In the genomic region with DNA sequence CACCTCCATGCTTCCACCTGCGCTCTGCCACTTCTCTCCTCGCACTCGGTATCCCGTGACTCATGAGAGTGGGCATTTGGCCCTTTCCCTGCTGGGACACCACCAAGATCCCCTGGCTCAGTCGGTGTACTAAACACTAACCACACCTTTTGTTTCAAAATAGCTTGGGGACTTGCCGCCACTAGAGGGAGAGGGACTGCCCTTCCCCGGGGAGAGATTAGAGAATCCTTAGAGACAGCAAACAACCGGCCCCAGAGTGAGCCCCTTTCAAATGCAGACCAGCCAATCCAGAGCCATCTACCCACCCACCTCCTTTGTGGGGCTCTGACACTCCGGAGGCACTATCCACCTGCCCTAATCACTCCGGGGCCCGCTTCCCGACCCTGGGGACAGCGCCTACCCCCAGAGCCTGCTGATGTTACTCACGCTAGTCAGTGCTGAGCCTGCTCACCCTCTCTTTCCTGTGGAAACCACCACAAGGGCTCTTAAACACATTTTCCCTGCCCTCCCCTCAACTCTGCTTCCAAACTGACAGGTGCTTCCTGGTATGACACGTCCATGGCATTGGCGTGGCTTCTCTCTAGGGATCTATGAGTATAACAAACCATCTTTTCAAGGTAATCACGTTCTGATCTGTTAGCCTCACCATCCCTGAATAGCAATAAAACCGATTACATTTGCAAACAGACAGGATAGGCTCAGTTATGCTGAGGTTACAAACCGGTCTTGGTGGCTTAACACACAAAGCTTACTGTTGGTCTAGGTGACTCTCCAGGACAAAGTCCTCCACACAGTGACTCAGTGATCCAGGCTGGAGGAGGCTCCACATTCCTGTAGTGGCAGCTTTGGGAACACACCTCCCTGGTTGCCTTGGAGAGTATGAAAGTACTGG, we compare ENCODE assay signal across 7 cellular contexts.
DNase-seq lines count a peak whose midpoint lies in the region; ATAC-seq and TF ChIP-seq lines count a peak whose summit lies in the region.

No MANE protein-coding gene starts in this region.

- intact Hi-C loops in PC-3 (cut with micrococcal nuclease): no loop called here
- intact Hi-C loops in thyroid gland (cut with DNase I): no loop called here

- H3K4me3 ChIP-seq in PC-3 (ENCODE audit: low read length): no peak overlapping the region
- no peak overlapping the region for H3K4me3 ChIP-seq in mesendoderm (ENCODE audit: low read length)
- no peak overlapping the region for H3K4me3 ChIP-seq in thyroid gland (replicated peaks in 1 of 3)

- H3K27me3 ChIP-seq in PC-3 (ENCODE audit: low read length) (peaks cover 21% of the 10 kb centered on the region), mesendoderm (ENCODE audit: insufficient read depth, low read length, poor library complexity) (no peaks in the 10 kb centered on the region), thyroid gland (no peaks in the 10 kb centered on the region)

- no peaks in the 10 kb centered on the region for H3K9me2 ChIP-seq in PC-3 (replicated peaks; ENCODE audit: low read length)

- POLR2A ChIA-PET in PC-3 (lab: Charles Lee; ENCODE audit: unreplicated experiment): no interaction called here

- CTCF ChIA-PET in PC-3 (lab: Charles Lee): interaction anchor here (0.6 to 0.7 kb wide), 2 partner anchors 244 to 410 kb away, joined by 3 to 5 read pairs; no protein-coding TSS in a partner anchor

- peak overlapping the region; percentile 78 for H3K56ac ChIP-seq in mesendoderm (ENCODE audit: low read length)

- no peak overlapping the region for H3K18ac ChIP-seq in mesendoderm (ENCODE audit: low read length)

- H2AFZ ChIP-seq in PC-3 (ENCODE audit: low read length): peak overlapping the region; percentile 59

- H3F3A ChIP-seq in PC-3 (ENCODE audit: low read length, unreplicated experiment): no peaks in the 10 kb centered on the region

- H3K4me2 ChIP-seq in PC-3 (ENCODE audit: low read length): peak overlapping the region; percentile 56
- peak overlapping the region; percentile 16 for H3K4me2 ChIP-seq in mesendoderm (ENCODE audit: low read length)

- WGBS in mesendoderm (ENCODE audit: extremely low coverage, insufficient coverage, low lambda C conversion rate): no CpG with 5 or more reads among the region's 19 CpGs
- WGBS in thyroid gland, 2 donors: 24 to 35% methylated on average over 19 of the region's 19 CpGs

- TF ChIP-seq CTCF in GM12874 (IDR thresholded peaks at IDR 0.05; ENCODE audit: insufficient read depth, low read depth, low read length) (peak; percentile 62), PC-3 (conservative IDR thresholded peaks at IDR 0.05; ENCODE audit: low read depth, low read length) (peak; percentile 60), thyroid gland (IDR thresholded peaks at IDR 0.05) (peak in 1 of 6 experiments; percentile 24)

- H3K9ac ChIP-seq in PC-3 (ENCODE audit: low read length) (no peak overlapping the region), mesendoderm (ENCODE audit: low read length) (peak overlapping the region; percentile 44)

- no peak overlapping the region for H4K8ac ChIP-seq in mesendoderm (ENCODE audit: low read depth, low read length)

- no TSS peak for BruUV-seq in PC-3 (replicated peaks; lab: Mats Ljungman, UMichigan)

- H3K27ac ChIP-seq in PC-3 (ENCODE audit: low read length) (no peak overlapping the region), mesendoderm (ENCODE audit: low read depth, low read length) (no peak overlapping the region), thyroid gland (no peak overlapping the region)

- H3K9me3 ChIP-seq in PC-3 (ENCODE audit: low read length) (no peaks in the 10 kb centered on the region), thyroid gland (no peaks in the 10 kb centered on the region)

- TF ChIP-seq POLR2A in thyroid gland (IDR thresholded peaks at IDR 0.05): no peak

- H2BK15ac ChIP-seq in mesendoderm (replicated peaks; ENCODE audit: low read depth): no peak overlapping the region

- peak; percentile 70 for ATAC-seq in PC-3

- no peak overlapping the region for H2BK120ac ChIP-seq in mesendoderm (ENCODE audit: low read depth, low read length)

- H3K79me1 ChIP-seq in mesendoderm (ENCODE audit: low read length): no peaks in the 10 kb centered on the region

- no peaks in the 10 kb centered on the region for H4K20me1 ChIP-seq in PC-3 (ENCODE audit: low read length)

- H3K79me2 ChIP-seq in PC-3 (ENCODE audit: low read length): no peaks in the 10 kb centered on the region
- H3K79me2 ChIP-seq in mesendoderm (ENCODE audit: control insufficient read depth, insufficient read depth, low read length): no peaks in the 10 kb centered on the region

- H4K5ac ChIP-seq in mesendoderm (ENCODE audit: low read length): no peak overlapping the region

- H2BK5ac ChIP-seq in mesendoderm (ENCODE audit: low read length): no peak overlapping the region

- H3K23ac ChIP-seq in mesendoderm (ENCODE audit: low read length): peak overlapping the region; percentile 60

- no peaks in the 10 kb centered on the region for H3K36me3 ChIP-seq in PC-3 (ENCODE audit: low read depth, low read length)
- no peaks in the 10 kb centered on the region for H3K36me3 ChIP-seq in mesendoderm (ENCODE audit: control insufficient read depth, insufficient read depth, low read length)
- H3K36me3 ChIP-seq in thyroid gland: no peaks in the 10 kb centered on the region

- H2AK5ac ChIP-seq in mesendoderm (ENCODE audit: low read length): peak overlapping the region; percentile 46

- peak; percentile 21 for DNase-seq in HPDE6-E6E7 (ENCODE audit: extremely low spot score)
- DNase-seq in PC-3: peak; percentile 41
- peak; percentile 8 for DNase-seq in cerebellar cortex (ENCODE audit: low spot score)
- DNase-seq in mesendoderm: peak; percentile 87
- no peak for DNase-seq in epidermal melanocyte (ENCODE audit: insufficient read length, low spot score)
- no peak for DNase-seq in thyroid gland

- H3K4ac ChIP-seq in mesendoderm (ENCODE audit: low read depth, low read length): no peak overlapping the region

- H3K4me1 ChIP-seq in PC-3 (ENCODE audit: insufficient read depth, low read length) (no peaks in the 10 kb centered on the region), mesendoderm (ENCODE audit: control insufficient read depth, low read depth, low read length) (no peaks in the 10 kb centered on the region), thyroid gland (no peaks in the 10 kb centered on the region)

Comparison
In these comparisons a context has a peak if more than half of its experiments do, and no peak if none do; other contexts are left out.
1. DNase-seq: peak in HPDE6-E6E7 (single experiment), PC-3 (single experiment), cerebellar cortex (single experiment) and mesendoderm (single experiment); none in epidermal melanocyte (single experiment) and thyroid gland (0 of 2).